ENCODE assay signal across 1 cellular context in genomic region chr2:85772019-85772745, GRCh38.
TF ChIP-seq lines count a peak whose summit lies in the region.

No MANE protein-coding gene starts in this region.

TF ChIP-seq in SK-N-SH, 30 proteins besides CTCF, POLR2A, EP300 and RAD21 (continued from another document):
- TF ChIP-seq EZH2phosphoT487 (IDR thresholded peaks at IDR 0.05; ENCODE audit: borderline replicate concordance, low read depth) (no peak), FOXM1 (IDR thresholded peaks at IDR 0.05; ENCODE audit: low read depth) (peak; percentile 96), CHD2 (IDR thresholded peaks at IDR 0.05; ENCODE audit: low read length, partially characterized antibody) (peak; percentile 77), FOSL2 (IDR thresholded peaks at IDR 0.05; ENCODE audit: borderline replicate concordance, low read depth) (peak; percentile 81), REST (IDR thresholded peaks at IDR 0.05; ENCODE audit: low read depth, low read length) (peak; percentile 70; the same call in 1 of the 2 replicates), ELF1 (IDR thresholded peaks at IDR 0.05) (peak; percentile 69; the same call in 1 of the 2 replicates), GATA2 (CRISPR knock-in tag; IDR thresholded peaks at IDR 0.05) (peak; percentile 61), IRF3 (IDR thresholded peaks at IDR 0.05; ENCODE audit: low read depth, low read length) (no peak), POLR2AphosphoS5 (IDR thresholded peaks at IDR 0.05; ENCODE audit: low read depth, low read length) (peak; percentile 96), SMC3 (IDR thresholded peaks at IDR 0.05; ENCODE audit: low read depth, low read length) (no peak; the same call in 1 of the 2 replicates), RXRA (IDR thresholded peaks at IDR 0.05; ENCODE audit: borderline replicate concordance, low read depth) (peak; percentile 95), RFX5 (IDR thresholded peaks at IDR 0.05; ENCODE audit: low read length) (no peak), TEAD4 (IDR thresholded peaks at IDR 0.05; ENCODE audit: borderline replicate concordance, insufficient read depth) (peak; percentile 99), YY1 (IDR thresholded peaks at IDR 0.05; ENCODE audit: low read depth) (no peak; the same call in 1 of the 2 replicates), ZBTB33 (IDR thresholded peaks at IDR 0.05; ENCODE audit: borderline replicate concordance, low read depth) (peak; percentile 83), MAX (IDR thresholded peaks at IDR 0.05; ENCODE audit: low read depth) (peak; percentile 87), NRF1 (IDR thresholded peaks at IDR 0.05; ENCODE audit: low read depth, low read length) (no peak), FOXJ3 (CRISPR knock-in tag; IDR thresholded peaks at IDR 0.05) (peak; percentile 81), RCOR1 (IDR thresholded peaks at IDR 0.05; ENCODE audit: low read length) (peak; percentile 100), MXI1 (IDR thresholded peaks at IDR 0.05; ENCODE audit: low read depth, low read length) (peak; percentile 57; the same call in 1 of the 2 replicates), TCF12 (IDR thresholded peaks at IDR 0.05) (peak; percentile 100), SIN3A (IDR thresholded peaks at IDR 0.05; ENCODE audit: borderline replicate concordance, low read depth, low read length) (peak; percentile 91; the same call in 1 of the 2 replicates), PBX3 (IDR thresholded peaks at IDR 0.05) (peak; percentile 89), GABPA (IDR thresholded peaks at IDR 0.05; ENCODE audit: low read depth) (no peak)
